Comparison of ENCODE assay signal across 15 cellular contexts in the genomic region with DNA sequence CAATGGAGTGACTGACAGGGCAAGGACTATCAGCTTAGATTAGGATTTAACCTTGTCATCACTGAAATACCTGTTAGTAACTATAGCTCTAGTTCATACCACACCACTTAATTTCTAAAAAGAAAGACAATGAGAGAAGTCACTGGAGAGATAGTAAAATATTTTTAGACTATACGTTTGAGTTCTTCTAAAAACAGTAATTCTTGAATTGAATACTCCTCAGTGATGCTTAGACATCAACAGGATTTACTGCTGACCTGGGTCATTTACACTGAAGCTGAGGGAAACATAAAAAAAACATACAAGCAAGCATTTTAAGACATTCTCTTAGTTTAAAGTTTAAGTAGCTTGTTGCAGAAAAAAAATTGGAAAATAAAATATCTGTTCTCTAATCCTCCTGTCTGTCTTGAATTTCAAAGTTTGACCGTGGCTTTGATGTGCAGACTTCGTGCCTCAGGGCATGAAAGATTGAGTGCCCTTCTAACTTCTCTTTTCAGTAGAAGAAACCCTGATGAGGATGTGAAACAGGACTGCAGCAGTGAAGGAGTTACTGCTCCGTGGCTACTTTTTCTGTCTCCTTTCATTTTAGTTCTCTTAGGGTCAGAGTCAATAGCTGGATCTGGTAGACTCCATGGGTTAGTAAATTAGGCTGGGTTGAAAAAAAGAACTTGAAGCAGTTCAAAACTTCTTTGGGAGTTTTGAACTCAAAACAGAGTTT.
DNase-seq lines count a peak whose midpoint lies in the region; ATAC-seq and TF ChIP-seq lines count a peak whose summit lies in the region.
"Had no signal": no experiment of that assay in that cellular context is flagged by ENCODE, and none has a peak within 500 bp of the region (broad histone marks: within the 10 kb centered on the region; RNA-seq: fewer than 3 reads in every experiment).

No MANE protein-coding gene starts in this region.

- CTCF ChIA-PET in CD8-positive, alpha-beta memory T cell (lab: Charles Lee) = no interaction called here

- H3K9me3 Mint-ChIP-seq in CD8-positive, alpha-beta memory T cell = peaks cover 0 to 7% (median 4%) of the 10 kb centered on the region in 5 donors
- H3K9me3 Mint-ChIP-seq in stimulated activated effector memory CD8-positive, alpha-beta T cell treated with anti-CD3 and anti-CD28 coated beads, Interleukin-12 subunit alpha, Interleukin-12 subunit beta, amount 100 ng/mL, for 72 hours = peaks cover 3% of the 10 kb centered on the region
- H3K9me3 Mint-ChIP-seq: H9 had no signal

- no peak overlapping the region for H3K4me3 ChIP-seq in CD8-positive, alpha-beta memory T cell (ENCODE audit: low read length)
- H3K4me3 ChIP-seq in vagina = no peak overlapping the region
- H3K4me3 ChIP-seq: BLaER1 treated with 17β-estradiol and CSF1 and Interleukin-3, amounts not matched to agents 10 nM and 100 nM; Peyer's patch; thoracic aorta had no signal

- ATAC-seq in GM19395 (IDR thresholded peaks at IDR 0.05; ENCODE audit: unreplicated experiment) = peak; percentile 88
- ATAC-seq in HG02885 (IDR thresholded peaks at IDR 0.05; ENCODE audit: poor library complexity, unreplicated experiment) = peak; percentile 81
- ATAC-seq in stimulated activated effector memory CD8-positive, alpha-beta T cell treated with anti-CD3 and anti-CD28 coated beads, Interleukin-12 subunit alpha, Interleukin-12 subunit beta, amount 100 ng/mL, for 72 hours = no peak

- DNase-seq in GM13976 (ENCODE audit: low spot score) (peak; percentile 21), RPMI8226 (peak; percentile 4), LoVo (ENCODE audit: low spot score) (no peak), vagina (ENCODE audit: extremely low spot score in 2 of 2) (no peak)
- no peak for DNase-seq in CD8-positive, alpha-beta memory T cell
- no peak for DNase-seq in stimulated activated effector memory CD8-positive, alpha-beta T cell treated with anti-CD3 and anti-CD28 coated beads, Interleukin-12 subunit alpha, Interleukin-12 subunit beta, amount 100 ng/mL, for 72 hours (ENCODE audit: low spot score in 2 of 2)
- DNase-seq: GDM1, H9, NCI-H187 treated with DMSO at 0.1 percent for 48 hours, Peyer's patch, retina had no signal

- H3K27me3 Mint-ChIP-seq in CD8-positive, alpha-beta memory T cell = peaks cover 4 to 11% of the 10 kb centered on the region in 2 donors

- no peak overlapping the region for H3K27ac ChIP-seq in CD8-positive, alpha-beta memory T cell (ENCODE audit: low read depth, low read length)
- no peak overlapping the region for H3K27ac ChIP-seq in vagina
- H3K27ac ChIP-seq: BLaER1 treated with 17β-estradiol and CSF1 and Interleukin-3, amounts not matched to agents 10 nM and 100 nM; Peyer's patch; thoracic aorta had no signal

- POLR2A ChIA-PET in CD8-positive, alpha-beta memory T cell (lab: Charles Lee) = no interaction called here

- H3K4me1 ChIP-seq in CD8-positive, alpha-beta memory T cell (ENCODE audit: insufficient read depth, low read length) = no peaks in the 10 kb centered on the region
- H3K4me1 ChIP-seq in vagina = no peaks in the 10 kb centered on the region
- H3K4me1 ChIP-seq: Peyer's patch had no signal

- no peaks in the 10 kb centered on the region for H3K36me3 Mint-ChIP-seq in CD8-positive, alpha-beta memory T cell
- no peaks in the 10 kb centered on the region for H3K36me3 Mint-ChIP-seq in stimulated activated effector memory CD8-positive, alpha-beta T cell treated with anti-CD3 and anti-CD28 coated beads, Interleukin-12 subunit alpha, Interleukin-12 subunit beta, amount 100 ng/mL, for 72 hours

- no peaks in the 10 kb centered on the region for H3K9me3 ChIP-seq in CD8-positive, alpha-beta memory T cell (ENCODE audit: low read length)
- no peaks in the 10 kb centered on the region for H3K9me3 ChIP-seq in vagina
- H3K9me3 ChIP-seq: BLaER1 treated with 17β-estradiol and CSF1 and Interleukin-3, amounts not matched to agents 10 nM and 100 nM; Peyer's patch had no signal

- H3K27me3 ChIP-seq in CD8-positive, alpha-beta memory T cell (ENCODE audit: insufficient read depth, low read length, poor library complexity, severe bottlenecking) = no peaks in the 10 kb centered on the region
- H3K27me3 ChIP-seq in vagina = no peaks in the 10 kb centered on the region
- H3K27me3 ChIP-seq: BLaER1 treated with 17β-estradiol and CSF1 and Interleukin-3, amounts not matched to agents 10 nM and 100 nM; Peyer's patch had no signal

- H3K4me3 Mint-ChIP-seq in CD8-positive, alpha-beta memory T cell = no peak overlapping the region
- H3K4me3 Mint-ChIP-seq in stimulated activated effector memory CD8-positive, alpha-beta T cell treated with anti-CD3 and anti-CD28 coated beads, Interleukin-12 subunit alpha, Interleukin-12 subunit beta, amount 100 ng/mL, for 72 hours = no peak overlapping the region
- H3K4me3 Mint-ChIP-seq: H9 had no signal

- in situ Hi-C loops in GM13976 (cut with MboI; ENCODE audit: low sequenced_read_pairs, unreplicated experiment) = no loop called here

- H3K36me3 ChIP-seq in CD8-positive, alpha-beta memory T cell (ENCODE audit: insufficient read depth, low read length) = no peaks in the 10 kb centered on the region
- H3K36me3 ChIP-seq in vagina = no peaks in the 10 kb centered on the region
- H3K36me3 ChIP-seq: BLaER1 treated with 17β-estradiol and CSF1 and Interleukin-3, amounts not matched to agents 10 nM and 100 nM; Peyer's patch; thoracic aorta had no signal

- H3K4me1 Mint-ChIP-seq in CD8-positive, alpha-beta memory T cell = peaks cover 0 to 4% (median 0%) of the 10 kb centered on the region in 3 donors
- no peaks in the 10 kb centered on the region for H3K4me1 Mint-ChIP-seq in stimulated activated effector memory CD8-positive, alpha-beta T cell treated with anti-CD3 and anti-CD28 coated beads, Interleukin-12 subunit alpha, Interleukin-12 subunit beta, amount 100 ng/mL, for 72 hours

- intact Hi-C loops in vagina (cut with DNase I) = no loop called here

- H3K27ac Mint-ChIP-seq in CD8-positive, alpha-beta memory T cell = no peak overlapping the region
- no peak overlapping the region for H3K27ac Mint-ChIP-seq in stimulated activated effector memory CD8-positive, alpha-beta T cell treated with anti-CD3 and anti-CD28 coated beads, Interleukin-12 subunit alpha, Interleukin-12 subunit beta, amount 100 ng/mL, for 72 hours
- H3K27ac Mint-ChIP-seq: H9 had no signal

- no peak for TF ChIP-seq CTCF in GM13976 (IDR thresholded peaks at IDR 0.05; ENCODE audit: borderline replicate concordance, control extremely low read depth, extremely low read depth, insufficient read depth, missing control alignments)
- no peak for TF ChIP-seq CTCF in vagina (IDR thresholded peaks at IDR 0.05)

- no peak for TF ChIP-seq POLR2A in vagina (IDR thresholded peaks at IDR 0.05)

Comparison
In these comparisons a context has a peak if more than half of its experiments do, and no peak if none do; other contexts are left out.
1. DNase-seq: peak in GM13976 (single experiment) and RPMI8226 (single experiment); none in CD8-positive, alpha-beta memory T cell (0 of 5), LoVo (single experiment), stimulated activated effector memory CD8-positive, alpha-beta T cell treated with anti-CD3 and anti-CD28 coated beads, Interleukin-12 subunit alpha, Interleukin-12 subunit beta, amount 100 ng/mL, for 72 hours (0 of 2) and vagina (0 of 2).